In the genomic region with DNA sequence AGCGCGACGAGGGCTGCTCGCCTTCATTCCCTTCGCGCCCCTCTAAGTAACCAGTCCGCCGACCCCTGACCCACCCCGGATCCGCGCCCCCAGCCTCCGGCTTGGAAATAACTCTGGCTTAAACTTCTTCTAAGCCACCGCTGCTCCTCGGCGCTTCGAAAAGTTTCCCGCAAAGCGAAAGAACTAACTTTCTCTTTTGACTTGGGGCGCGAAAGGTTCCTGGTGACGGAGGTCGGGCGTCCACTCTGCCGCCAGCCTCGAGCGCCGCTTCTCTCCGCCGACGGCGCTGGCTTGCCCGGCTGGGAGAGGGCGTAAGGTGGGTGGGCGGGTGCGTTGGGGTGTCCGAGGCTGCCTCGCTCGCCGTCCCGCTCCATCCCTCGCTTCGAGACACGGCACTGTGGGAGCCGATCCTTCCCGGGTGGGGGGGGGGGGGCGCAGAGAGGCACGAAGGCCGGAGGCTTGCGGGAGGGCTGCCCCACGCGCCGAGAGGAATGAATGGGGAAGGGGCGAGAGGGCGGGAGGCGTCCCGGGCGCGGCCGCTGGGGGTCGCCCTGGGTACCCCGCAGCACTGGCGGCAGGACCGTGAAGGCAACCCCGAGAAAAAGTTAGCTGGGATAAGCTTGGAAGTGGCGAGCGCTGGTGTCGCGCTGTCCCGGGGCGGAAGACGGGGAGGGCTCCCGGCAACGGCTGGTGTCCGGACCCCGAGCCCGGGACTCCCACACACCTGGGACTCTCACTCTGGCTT, we compare ENCODE assay signal across 1 cellular context.
A peak's percentile ranks its signal among the peaks of the same experiment; 100 is the strongest.
TF ChIP-seq lines count a peak whose summit lies in the region.

No MANE protein-coding gene starts in this region.

TF ChIP-seq in IMR-90, 13 proteins besides CTCF, POLR2A, EP300 and RAD21:
- TF ChIP-seq SMC3 (IDR thresholded peaks at IDR 0.05; ENCODE audit: low read depth, low read length) (peak; percentile 34), MAZ (IDR thresholded peaks at IDR 0.05; ENCODE audit: borderline replicate concordance, low read depth, low read length) (peak; percentile 0; the same call in 1 of the 2 replicates), NFE2L2 (IDR thresholded peaks at IDR 0.05; ENCODE audit: low read depth, low read length) (no peak), MAFK (IDR thresholded peaks at IDR 0.05; ENCODE audit: low read depth, low read length) (no peak), RFX5 (IDR thresholded peaks at IDR 0.05; ENCODE audit: low read depth, low read length) (no peak), BHLHE40 (IDR thresholded peaks at IDR 0.05; ENCODE audit: low read depth, low read length) (no peak), FOS (IDR thresholded peaks at IDR 0.05; ENCODE audit: low read depth, low read length) (no peak), RCOR1 (IDR thresholded peaks at IDR 0.05; ENCODE audit: insufficient replicate concordance, low read length) (no peak), MXI1 (IDR thresholded peaks at IDR 0.05; ENCODE audit: borderline replicate concordance, low read depth, low read length) (no peak), ELK1 (IDR thresholded peaks at IDR 0.05; ENCODE audit: borderline replicate concordance, low read depth, low read length) (no peak), CEBPB (IDR thresholded peaks at IDR 0.05; ENCODE audit: low read depth, low read length) (no peak), CHD1 (IDR thresholded peaks at IDR 0.05; ENCODE audit: low read depth, low read length) (peak; percentile 99)
- TF ChIP-seq, protein P1, sequence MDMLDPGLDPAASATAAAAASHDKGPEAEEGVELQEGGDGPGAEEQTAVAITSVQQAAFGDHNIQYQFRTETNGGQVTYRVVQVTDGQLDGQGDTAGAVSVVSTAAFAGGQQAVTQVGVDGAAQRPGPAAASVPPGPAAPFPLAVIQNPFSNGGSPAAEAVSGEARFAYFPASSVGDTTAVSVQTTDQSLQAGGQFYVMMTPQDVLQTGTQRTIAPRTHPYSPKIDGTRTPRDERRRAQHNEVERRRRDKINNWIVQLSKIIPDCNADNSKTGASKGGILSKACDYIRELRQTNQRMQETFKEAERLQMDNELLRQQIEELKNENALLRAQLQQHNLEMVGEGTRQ (IDR thresholded peaks at IDR 0.05; ENCODE audit: low read depth, low read length): no peak
